In the genomic region with DNA sequence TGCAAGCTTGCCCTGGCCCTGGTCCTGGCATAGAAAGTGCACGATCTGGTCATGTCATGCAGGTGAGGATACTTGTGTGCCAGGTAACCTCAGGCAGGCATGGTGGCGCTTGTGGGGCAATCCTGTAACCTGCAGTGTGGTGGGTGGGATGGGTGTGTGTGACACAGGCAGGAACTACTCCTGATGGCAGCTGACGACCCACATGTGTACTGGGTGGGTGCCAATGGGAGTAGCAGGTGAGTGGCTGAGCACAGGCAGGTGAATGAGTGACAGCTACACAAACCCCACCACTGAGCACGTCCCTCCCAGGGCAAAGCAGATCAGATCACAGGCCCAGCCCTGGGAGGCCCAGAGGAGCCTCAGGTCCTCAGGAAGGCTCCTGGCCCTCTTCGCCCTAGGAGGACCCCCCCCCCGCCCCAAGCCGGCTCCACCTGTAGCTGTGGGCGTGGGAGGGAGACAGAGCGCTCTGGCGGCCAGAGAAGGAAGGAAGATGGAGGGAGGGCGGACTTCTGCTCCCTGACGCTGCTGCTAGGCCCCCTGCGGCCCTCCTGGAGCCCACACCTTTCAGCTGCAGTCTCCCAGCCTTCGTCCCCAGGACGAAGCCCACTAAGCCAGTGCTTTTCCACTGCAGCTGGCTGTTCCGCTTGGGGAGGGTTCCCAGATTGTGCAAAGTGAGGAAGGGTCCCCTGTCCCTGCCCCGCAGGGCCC, we compare ENCODE assay signal across 8 cellular contexts. TPM values are rescaled to one million over a fixed set of nuclear protein-coding genes. Genes with fewer than 3 reads are reported as not detected.
DNase-seq lines count a peak whose midpoint lies in the region; ATAC-seq and TF ChIP-seq lines count a peak whose summit lies in the region.

No MANE protein-coding gene starts in this region.

- peaks cover 16% of the 10 kb centered on the region for H3K4me1 Mint-ChIP-seq in progenitor cell of endocrine pancreas (ENCODE audit: low read depth)

- no peaks in the 10 kb centered on the region for H3F3A ChIP-seq in OCI-LY1 (ENCODE audit: insufficient read depth, low read length)

- no peak overlapping the region for H3K9ac ChIP-seq in OCI-LY1 (ENCODE audit: low read length)

- peak overlapping the region; percentile 40 for H3K4me3 Mint-ChIP-seq in progenitor cell of endocrine pancreas (ENCODE audit: low read depth)

- H3K9me3 Mint-ChIP-seq in progenitor cell of endocrine pancreas (ENCODE audit: low read depth), result no peaks in the 10 kb centered on the region

- H3K27ac Mint-ChIP-seq in progenitor cell of endocrine pancreas, result peak overlapping the region; percentile 24

- no peak overlapping the region for H2AFZ ChIP-seq in OCI-LY1 (ENCODE audit: low read length)

- no peaks in the 10 kb centered on the region for H3K27me3 Mint-ChIP-seq in progenitor cell of endocrine pancreas

- H3K27me3 ChIP-seq in OCI-LY1 (ENCODE audit: insufficient read depth, low read length) (no peaks in the 10 kb centered on the region), esophagus squamous epithelium (no peaks in the 10 kb centered on the region)

- no peaks in the 10 kb centered on the region for H3K9me2 ChIP-seq in OCI-LY1 (ENCODE audit: low read depth, low read length)

- H3K9me3 ChIP-seq in OCI-LY1 (ENCODE audit: low read length) (no peaks in the 10 kb centered on the region), esophagus squamous epithelium (peaks cover 0 to 13% (median 7%) of the 10 kb centered on the region in 3 donors)

- H3K4me1 ChIP-seq in OCI-LY1 (ENCODE audit: insufficient read depth, low read length, severe bottlenecking) (peaks cover 17% of the 10 kb centered on the region), esophagus squamous epithelium (peaks cover 14 to 35% (median 18%) of the 10 kb centered on the region in 3 donors)

- H3K27ac ChIP-seq in OCI-LY1 (ENCODE audit: low read depth, low read length, poor library complexity, severe bottlenecking) (no peak overlapping the region), esophagus squamous epithelium (peak overlapping the region in 3 of 4 donors; percentile 96 to 98 (median 98))

- H3K4me3 ChIP-seq in OCI-LY1 (ENCODE audit: low read depth, low read length, poor library complexity, severe bottlenecking) (peak overlapping the region; percentile 75), esophagus squamous epithelium (peak overlapping the region; percentile 72 to 90 (median 86))

- H3K4me2 ChIP-seq in OCI-LY1 (ENCODE audit: low read length), result peak overlapping the region; percentile 74

- no peak for TF ChIP-seq POLR2A in esophagus squamous epithelium (IDR thresholded peaks at IDR 0.05)

- no peak for TF ChIP-seq CTCF in OCI-LY1 (IDR thresholded peaks at IDR 0.05; ENCODE audit: low read length)
- no peak for TF ChIP-seq CTCF in esophagus squamous epithelium (IDR thresholded peaks at IDR 0.05)
- TF ChIP-seq CTCF in progenitor cell of endocrine pancreas (IDR thresholded peaks at IDR 0.05; ENCODE audit: unreplicated experiment), result no peak

- H3K79me2 ChIP-seq in OCI-LY1 (ENCODE audit: insufficient read depth, low read length), result no peaks in the 10 kb centered on the region

- DNase-seq in ELF-1 (ENCODE audit: low read depth, low spot score) (peak; percentile 22), esophagus squamous epithelium (lab: John Stamatoyannopoulos, UW) (no peak), progenitor cell of endocrine pancreas (ENCODE audit: low spot score, unreplicated experiment) (no peak), NCI-H1417 treated with DMSO at 0.1 percent for 48 hours (lab: John Stamatoyannopoulos, UW) (no peak)
- no peak for DNase-seq in activated CD8-positive, alpha-beta memory T cell treated with anti-CD3 and anti-CD28 coated beads, Interleukin-2, amount 50 U/mL, for 4 hours

- 50 to 55% methylated on average over 2 to 5 of the region's 17 CpGs for WGBS in esophagus squamous epithelium, 2 donors

- no peaks in the 10 kb centered on the region for H4K20me1 ChIP-seq in OCI-LY1 (ENCODE audit: insufficient read depth, low read length)

- H3K36me3 Mint-ChIP-seq in progenitor cell of endocrine pancreas (ENCODE audit: insufficient read depth), result peaks cover 7% of the 10 kb centered on the region

- ATAC-seq in GM19035 (IDR thresholded peaks at IDR 0.05; ENCODE audit: unreplicated experiment) (no peak), HG03521 (IDR thresholded peaks at IDR 0.05; ENCODE audit: unreplicated experiment) (no peak)

- H3K36me3 ChIP-seq in OCI-LY1 (ENCODE audit: insufficient read depth, low read length) (peaks cover 19% of the 10 kb centered on the region), esophagus squamous epithelium (peaks cover 0 to 24% (median under 1%) of the 10 kb centered on the region in 3 donors)

- intact Hi-C loops in esophagus squamous epithelium (cut with DNase I), result no loop called here

RNA-seq across cellular contexts. Expression of gene ZNF181, which starts 1.3 kb away (rescaled TPM):
- total RNA-seq in esophagus squamous epithelium (10 to 100 TPM in 2 of 4 donors, 1 to 10 TPM in 2; 3.0 to 27.4 (median 13.3) TPM), progenitor cell of endocrine pancreas (10.1 and 10.3 TPM in 2 replicates)

RNA-seq across cellular contexts. Expression of gene ZNF599, which starts 40.3 kb away (rescaled TPM):
- 1 to 10 TPM; 1.9 to 6.1 (median 2.6) TPM for total RNA-seq in esophagus squamous epithelium
- 8.6 and 9.1 TPM in 2 replicates for total RNA-seq in progenitor cell of endocrine pancreas

RNA-seq across cellular contexts. Expression of gene ZNF302, which starts 55.2 kb away (rescaled TPM):
- total RNA-seq in esophagus squamous epithelium, result 10 to 100 TPM in 1 of 4 donors, 1 to 10 TPM in 3; 6.0 to 23.5 (median 6.2) TPM
- 40.1 and 41.9 TPM in 2 replicates for total RNA-seq in progenitor cell of endocrine pancreas

RNA-seq across cellular contexts. Expression of gene SCGB2B2, which starts 55.7 kb away (rescaled TPM):
- total RNA-seq in esophagus squamous epithelium, result under 1 TPM in 2 of 4 donors, not detected in 2; 0.48 to 0.57 TPM
- 0.47 and 0.84 TPM in 2 replicates for total RNA-seq in progenitor cell of endocrine pancreas
